10 cellular contexts compared by ENCODE assay signal in the genomic region with DNA sequence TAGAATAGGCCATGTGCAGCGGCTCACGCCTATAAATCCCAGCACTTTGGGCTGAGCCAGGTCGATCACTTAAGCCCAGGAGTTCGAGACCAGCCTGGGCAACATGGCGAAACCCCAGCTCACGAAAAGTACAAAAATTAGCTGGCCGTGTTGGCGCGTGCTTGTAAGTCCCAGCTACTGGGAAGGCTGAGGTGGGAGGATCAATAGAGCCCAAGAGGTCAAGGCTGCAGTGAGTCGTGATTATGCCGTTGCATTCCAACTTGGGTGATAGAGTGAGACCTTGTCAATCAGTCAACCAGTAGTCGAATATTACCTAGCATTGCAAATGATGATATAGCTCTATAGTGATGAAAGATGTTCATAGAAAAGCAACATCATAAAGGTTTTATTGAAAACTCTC.
"Had no signal": no experiment of that assay in that cellular context is flagged by ENCODE, and none has a peak within 500 bp of the region (broad histone marks: within the 10 kb centered on the region; RNA-seq: fewer than 3 reads in every experiment).

No MANE protein-coding gene starts in this region.

- FAIRE-seq: H1, H54, HTR-8/SVneo had no signal

- H3K27me3 Mint-ChIP-seq: IgD-negative memory B cell had no signal

- H3K9me3 Mint-ChIP-seq: HFFc6, IgD-negative memory B cell had no signal

- H3K9me3 ChIP-seq: HAP-1 had no signal

- H3K4me3 Mint-ChIP-seq: HFFc6, IgD-negative memory B cell had no signal

- H3K9ac ChIP-seq: GM23248, KMS-11 had no signal

- H3K27ac ChIP-seq: GM23248, KMS-11 had no signal

- H3K27ac Mint-ChIP-seq: HFFc6, IgD-negative memory B cell had no signal

- ATAC-seq: HCT116 had no signal

- H3K4me2 ChIP-seq: KMS-11 had no signal

- H3K4me3 ChIP-seq: GM23248, HAP-1 had no signal

- H2AFZ ChIP-seq: GM23248 had no signal

- DNase-seq: GM23248, HFFc6, KBM-7 had no signal

- H3K4me1 ChIP-seq: HAP-1 had no signal
